In the genomic region with DNA sequence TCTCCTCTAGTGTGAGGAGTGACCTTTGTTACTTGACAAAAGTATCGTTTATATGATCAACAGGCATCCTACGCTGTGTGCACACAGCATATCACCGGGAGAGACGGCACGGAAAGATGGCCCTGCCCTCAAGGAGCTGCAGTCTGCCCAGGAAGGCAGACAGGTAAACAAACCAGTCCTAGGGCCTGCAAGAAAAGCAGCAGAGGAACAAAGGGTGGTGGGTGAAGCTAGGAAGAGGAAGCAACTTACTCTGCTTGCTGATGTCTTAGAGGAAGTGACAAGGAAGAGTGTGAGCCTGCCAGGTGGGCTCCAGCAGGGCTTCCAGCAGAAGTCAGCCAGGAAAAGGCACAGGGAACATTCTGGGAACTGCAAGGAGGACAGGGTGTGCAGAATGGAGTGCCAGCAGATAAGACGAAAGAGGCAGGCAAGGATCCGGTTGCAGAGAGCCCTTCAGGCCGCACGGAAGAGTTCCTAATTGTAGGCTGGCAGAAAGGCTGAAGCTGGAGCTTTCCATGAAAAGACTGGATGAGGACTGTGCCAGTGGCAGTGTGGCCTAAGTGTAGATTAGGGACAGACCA, we compare ENCODE assay signal across 9 cellular contexts.
A peak's percentile ranks its signal among the peaks of the same experiment; 100 is the strongest.
DNase-seq lines count a peak whose midpoint lies in the region; ATAC-seq, FAIRE-seq and TF ChIP-seq lines count a peak whose summit lies in the region.
"Had no signal": no experiment of that assay in that cellular context is flagged by ENCODE, and none has a peak within 500 bp of the region (broad histone marks: within the 10 kb centered on the region; RNA-seq: fewer than 3 reads in every experiment).

No MANE protein-coding gene starts in this region.

- peak; percentile 40 for ATAC-seq in GM21529 (IDR thresholded peaks at IDR 0.05; ENCODE audit: unreplicated experiment)
- peak; percentile 70 to 75 for ATAC-seq in activated naive CD4-positive, alpha-beta T cell treated with anti-CD3 and anti-CD28 coated beads, Interleukin-2, amount 50 U/mL, for 72 hours

- CTCF ChIA-PET in PC-9 (lab: Charles Lee), result interaction anchor here (0.7 kb wide), 1 partner anchor 278 kb away, joined by 7 read pairs; no protein-coding TSS in a partner anchor

- H3K27ac ChIP-seq in PC-9 (peak overlapping the region; percentile 84), left ventricle myocardium inferior (replicated peaks) (peak overlapping the region; percentile 98)

- H3K9me3 Mint-ChIP-seq in activated naive CD4-positive, alpha-beta T cell treated with anti-CD3 and anti-CD28 coated beads, Interleukin-2, amount 50 U/mL, for 72 hours, result peaks cover 0 to 5% of the 10 kb centered on the region in 2 donors

- H3K27ac Mint-ChIP-seq in activated naive CD4-positive, alpha-beta T cell treated with anti-CD3 and anti-CD28 coated beads, Interleukin-2, amount 50 U/mL, for 72 hours, result peak overlapping the region; percentile 93 to 99

- H3K9me2 ChIP-seq in PC-9 (ENCODE audit: insufficient read depth), result no peaks in the 10 kb centered on the region

- POLR2A ChIA-PET in PC-9 (lab: Charles Lee; ENCODE audit: unreplicated experiment), result interaction anchor here (0.5 to 1.1 kb wide), 6 partner anchors 22 to 449 kb away, joined by 3 to 7 read pairs (median 4); no protein-coding TSS in a partner anchor

- H3K36me3 Mint-ChIP-seq in activated naive CD4-positive, alpha-beta T cell treated with anti-CD3 and anti-CD28 coated beads, Interleukin-2, amount 50 U/mL, for 72 hours, result peaks cover 7 to 33% of the 10 kb centered on the region in 2 donors

- H3K4me1 ChIP-seq in PC-9 (replicated peaks; ENCODE audit: insufficient read depth) (peaks cover 36% of the 10 kb centered on the region), left ventricle myocardium inferior (peaks cover 85% of the 10 kb centered on the region)

- no peak for FAIRE-seq in urothelium cell line (lab: Jason Lieb, UNC)
- FAIRE-seq: islet of Langerhans had no signal

- no peaks in the 10 kb centered on the region for H4K20me1 ChIP-seq in PC-9 (ENCODE audit: insufficient read depth)

- BruUV-seq in PC-9 (replicated peaks; lab: Mats Ljungman, UMichigan), result no TSS peak

- H3K9me3 ChIP-seq in PC-9 (ENCODE audit: insufficient read depth, low read depth) (no peaks in the 10 kb centered on the region), left ventricle myocardium inferior (replicated peaks) (no peaks in the 10 kb centered on the region)

- TF ChIP-seq CTCF in AG09309 (IDR thresholded peaks at IDR 0.05; ENCODE audit: control insufficient read depth, insufficient read depth, low read depth, low read length, missing control alignments) (no peak), PC-9 (conservative IDR thresholded peaks at IDR 0.05) (no peak), left ventricle myocardium inferior (IDR thresholded peaks at IDR 0.05; ENCODE audit: borderline replicate concordance) (no peak)

- H3K79me2 ChIP-seq in PC-9 (ENCODE audit: low read depth), result peaks cover 36% of the 10 kb centered on the region

- H3F3A ChIP-seq in PC-9 (ENCODE audit: insufficient read depth, low read depth), result peaks cover 14% of the 10 kb centered on the region

- H3K36me3 ChIP-seq in PC-9 (ENCODE audit: low read depth), result no peaks in the 10 kb centered on the region; the same call in 1 of the 2 replicates
- peaks cover 9% of the 10 kb centered on the region for H3K36me3 ChIP-seq in left ventricle myocardium inferior

- no peak for DNase-seq in AG09309 (ENCODE audit: low read depth)
- DNase-seq in PC-9, result peak; percentile 56 to 87
- DNase-seq in activated naive CD4-positive, alpha-beta T cell treated with anti-CD3 and anti-CD28 coated beads, Interleukin-2, amount 50 U/mL, for 72 hours (ENCODE audit: low spot score in 2 of 2), result peak; percentile 53 to 65
- peak; percentile 43 for DNase-seq in left ventricle myocardium inferior
- DNase-seq in renal cortical epithelial cell (ENCODE audit: low read depth), result peak; percentile 73
- no peak for DNase-seq in NCI-H2081 (lab: John Stamatoyannopoulos, UW)
- DNase-seq in urothelium cell line (ENCODE audit: low spot score), result no peak

- intact Hi-C loops in PC-9 (cut with micrococcal nuclease; ENCODE audit: unreplicated experiment) (no loop called here), left ventricle myocardium inferior (cut with micrococcal nuclease) (no loop called here)

- peak overlapping the region; percentile 60; the same call in 1 of the 2 replicates for H2AFZ ChIP-seq in PC-9

- H3K4me3 ChIP-seq in AG09309 (ENCODE audit: control insufficient read depth, low read depth, low read length) (peak overlapping the region; percentile 66; the same call in 1 of the 2 replicates), PC-9 (peak overlapping the region; percentile 60), left ventricle myocardium inferior (peak overlapping the region; percentile 84)

- peak overlapping the region; percentile 85 for H3K4me2 ChIP-seq in PC-9

- H3K27me3 ChIP-seq in PC-9 (ENCODE audit: insufficient read depth, low read depth), result no peaks in the 10 kb centered on the region
- H3K27me3 ChIP-seq in left ventricle myocardium inferior (ENCODE audit: low read depth), result no peaks in the 10 kb centered on the region

Comparison
In these comparisons a context has a peak if more than half of its experiments do, and no peak if none do; other contexts are left out.
1. DNase-seq: peak in PC-9 (2 of 2), activated naive CD4-positive, alpha-beta T cell treated with anti-CD3 and anti-CD28 coated beads, Interleukin-2, amount 50 U/mL, for 72 hours (2 of 2), left ventricle myocardium inferior (single experiment) and renal cortical epithelial cell (single experiment); none in AG09309 (single experiment), NCI-H2081 (0 of 2) and urothelium cell line (single experiment).
2. Peak in every context shown above with its lines, with median percentiles within 50 percentile points of each other: H3K4me3 ChIP-seq.